Comparison of ENCODE assay signal across 8 cellular contexts in genomic region chr18:79856119-79857080, GRCh38. TPM values are rescaled to one million over a fixed set of nuclear protein-coding genes. Genes with fewer than 3 reads are reported as not detected.
DNase-seq lines count a peak whose midpoint lies in the region; ATAC-seq and TF ChIP-seq lines count a peak whose summit lies in the region.

No MANE protein-coding gene starts in this region.

- POLR2A ChIA-PET in SK-N-SH (lab: Yijun Ruan, JAX) = interaction anchor here (1.1 kb wide), 1 partner anchor 14 kb away, joined by 3 read pairs; no protein-coding TSS in a partner anchor

- H3K79me2 ChIP-seq in SK-N-SH (ENCODE audit: insufficient read depth) = no peaks in the 10 kb centered on the region

- H3K4me1 ChIP-seq in SK-N-SH (ENCODE audit: control insufficient read depth in 1 of 2, insufficient read depth in 2 of 2, low read depth in 1 of 2, low read length in 1 of 2) (peaks cover 0 to 2% of the 10 kb centered on the region in 2 experiments; a peak in 1 of 4 replicates), iPS DF 6.9 (ENCODE audit: control insufficient read depth, insufficient read depth, low read length) (no peaks in the 10 kb centered on the region)

- H3K4me2 ChIP-seq in SK-N-SH = 0 out of 2 replicates have a peak overlapping the region, but pooled peaks have one; percentile 24

- no peak overlapping the region for H2AFZ ChIP-seq in SK-N-SH (ENCODE audit: low read depth)

- peak; percentile 64 for ATAC-seq in HG03135 (IDR thresholded peaks at IDR 0.05; ENCODE audit: unreplicated experiment)

- no peaks in the 10 kb centered on the region for H4K20me1 ChIP-seq in SK-N-SH (ENCODE audit: insufficient read depth)

- WGBS in SK-N-SH (ENCODE audit: low lambda C conversion rate) = 9% methylated on average over 20 of the region's 29 CpGs
- WGBS in iPS DF 6.9 (ENCODE audit: insufficient coverage, insufficient read length) = no CpG with 5 or more reads among the region's 29 CpGs

- H3K27ac ChIP-seq in SK-N-SH (ENCODE audit: low read depth in 2 of 2, low read length in 1 of 2) = no peak overlapping the region
- no peak overlapping the region for H3K27ac ChIP-seq in iPS DF 6.9 (ENCODE audit: low read length)

- H3K9me2 ChIP-seq in SK-N-SH = no peaks in the 10 kb centered on the region

- H3K36me3 ChIP-seq in SK-N-SH (replicated peaks in 1 of 2; ENCODE audit: control insufficient read depth in 1 of 2, insufficient read depth in 2 of 2, low read length in 1 of 2) = no peaks in the 10 kb centered on the region
- H3K36me3 ChIP-seq in iPS DF 6.9 (ENCODE audit: control insufficient read depth, insufficient read depth, low read length) = no peaks in the 10 kb centered on the region

- H3K9me3 ChIP-seq in SK-N-SH (no peaks in the 10 kb centered on the region), iPS DF 6.9 (ENCODE audit: control insufficient read depth, insufficient read depth, low read length) (no peaks in the 10 kb centered on the region)

- no peak for TF ChIP-seq EP300 in SK-N-SH (IDR thresholded peaks at IDR 0.05; ENCODE audit: borderline replicate concordance in 1 of 2, low read depth in 1 of 2, low read length in 1 of 2)

- H3K27me3 ChIP-seq in SK-N-SH (ENCODE audit: insufficient read depth) (peaks cover 54% of the 10 kb centered on the region), iPS DF 6.9 (ENCODE audit: control insufficient read depth, insufficient read depth, low read length) (no peaks in the 10 kb centered on the region)

- no peak for TF ChIP-seq CTCF in SK-N-SH (IDR thresholded peaks at IDR 0.05)

- H3K9ac ChIP-seq in SK-N-SH = no peak overlapping the region

- H3F3A ChIP-seq in SK-N-SH (replicated peaks; ENCODE audit: insufficient read depth) = no peaks in the 10 kb centered on the region

- CTCF ChIA-PET in SK-N-SH (lab: Yijun Ruan, JAX) = no interaction called here

- no peak for TF ChIP-seq RAD21 in SK-N-SH (IDR thresholded peaks at IDR 0.05; ENCODE audit: low read length)

- H3K4me3 ChIP-seq in SK-N-SH (ENCODE audit: low read depth in 2 of 2, low read length in 1 of 2) (no peak overlapping the region), iPS DF 6.9 (ENCODE audit: low read length) (no peak overlapping the region)

- DNase-seq in NCI-H1417 (lab: John Stamatoyannopoulos, UW) (peak; percentile 1 to 83 (median 69)), NCI-H1417 treated with DMSO at 0.1 percent for 48 hours (lab: John Stamatoyannopoulos, UW) (no peak), SK-N-SH (peak; percentile 46), iPS DF 6.9 (ENCODE audit: low read depth, low spot score) (peak; percentile 29), NCI-H345 (lab: John Stamatoyannopoulos, UW) (no peak), NCI-H345 treated with DMSO at 0.1 percent for 48 hours (lab: John Stamatoyannopoulos, UW; ENCODE audit: unreplicated experiment) (no peak)
- no peak for DNase-seq in stimulated activated CD4-positive, alpha-beta T cell treated with anti-CD3 and anti-CD28 coated beads, Interleukin-4, amount 100 ng/mL, for 1 hour

TF ChIP-seq in SK-N-SH, 30 proteins besides CTCF, POLR2A, EP300 and RAD21:
- TF ChIP-seq FOSL2 (IDR thresholded peaks at IDR 0.05; ENCODE audit: borderline replicate concordance, low read depth) (no peak), RCOR1 (IDR thresholded peaks at IDR 0.05; ENCODE audit: low read length) (no peak), FOXM1 (IDR thresholded peaks at IDR 0.05; ENCODE audit: low read depth) (no peak), POLR2AphosphoS5 (IDR thresholded peaks at IDR 0.05; ENCODE audit: low read depth, low read length) (no peak), EZH2phosphoT487 (IDR thresholded peaks at IDR 0.05; ENCODE audit: borderline replicate concordance, low read depth) (no peak), GATA2 (CRISPR knock-in tag; IDR thresholded peaks at IDR 0.05) (no peak)

RNA-seq across cellular contexts. Expression of gene KCNG2, which starts 58.7 kb away (rescaled TPM):
- polyA plus RNA-seq in SK-N-SH (2012; rRNA removed) = not detected in 2 replicates
- polyA plus RNA-seq in SK-N-SH (2012; cell fraction: cytosol; rRNA removed) = not detected in 2 replicates
- not detected in 2 replicates for polyA plus RNA-seq in SK-N-SH (2012; cell fraction: nucleus; rRNA removed)

Comparison
In these comparisons a context has a peak if more than half of its experiments do, and no peak if none do; other contexts are left out.
1. DNase-seq: peak in NCI-H1417 (3 of 3), SK-N-SH (single experiment) and iPS DF 6.9 (single experiment); none in NCI-H1417 treated with DMSO at 0.1 percent for 48 hours (single experiment), NCI-H345 (single experiment), stimulated activated CD4-positive, alpha-beta T cell treated with anti-CD3 and anti-CD28 coated beads, Interleukin-4, amount 100 ng/mL, for 1 hour (single experiment) and NCI-H345 treated with DMSO at 0.1 percent for 48 hours (single experiment).